Comparison of ENCODE assay signal across 9 cellular contexts in the genomic region with DNA sequence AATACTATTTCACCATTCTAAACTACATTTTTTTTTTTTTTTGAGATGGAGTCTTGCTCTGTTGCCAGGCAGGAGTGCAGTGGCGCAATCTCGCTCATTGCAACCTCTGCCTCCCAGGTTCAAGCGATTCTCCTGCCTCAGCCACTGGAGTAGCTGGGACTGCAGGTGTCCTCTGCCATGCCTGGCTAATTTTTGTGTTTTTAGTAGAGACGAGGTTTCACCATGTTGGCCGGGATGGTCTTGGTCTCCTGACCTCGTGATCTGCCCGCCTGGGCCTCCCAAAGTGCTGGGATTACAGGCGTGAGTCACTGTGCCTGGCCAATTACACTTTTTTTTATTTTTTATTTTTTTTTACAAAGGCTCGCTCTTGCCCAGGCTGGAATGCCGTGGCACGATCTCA. TPM values are rescaled to one million over a fixed set of nuclear protein-coding genes. Genes with fewer than 3 reads are reported as not detected.
"Had no signal": no experiment of that assay in that cellular context is flagged by ENCODE, and none has a peak within 500 bp of the region (broad histone marks: within the 10 kb centered on the region; RNA-seq: fewer than 3 reads in every experiment).

No MANE protein-coding gene starts in this region.

RNA-seq across cellular contexts. Expression of a gene that starts 27.9 kb away (rescaled TPM):
- total RNA-seq: activated naive CD4-positive, alpha-beta T cell treated with anti-CD3 and anti-CD28 coated beads for 36 hours; cardiac muscle cell; endodermal cell; gastroesophageal sphincter; left lung; lung microvascular endothelial cell; osteocyte; right atrium auricular region had no signal

RNA-seq across cellular contexts. Expression of a gene that starts 31.2 kb away (rescaled TPM):
- total RNA-seq: activated CD4-positive, alpha-beta memory T cell treated with anti-CD3 and anti-CD28 coated beads, Interleukin-2, amount 10 ng/mL, durations not matched to agents 7 days and 5 days; activated naive CD4-positive, alpha-beta T cell treated with anti-CD3 and anti-CD28 coated beads for 36 hours; lung microvascular endothelial cell had no signal
